Comparison of ENCODE assay signal across 15 cellular contexts in the genomic region with DNA sequence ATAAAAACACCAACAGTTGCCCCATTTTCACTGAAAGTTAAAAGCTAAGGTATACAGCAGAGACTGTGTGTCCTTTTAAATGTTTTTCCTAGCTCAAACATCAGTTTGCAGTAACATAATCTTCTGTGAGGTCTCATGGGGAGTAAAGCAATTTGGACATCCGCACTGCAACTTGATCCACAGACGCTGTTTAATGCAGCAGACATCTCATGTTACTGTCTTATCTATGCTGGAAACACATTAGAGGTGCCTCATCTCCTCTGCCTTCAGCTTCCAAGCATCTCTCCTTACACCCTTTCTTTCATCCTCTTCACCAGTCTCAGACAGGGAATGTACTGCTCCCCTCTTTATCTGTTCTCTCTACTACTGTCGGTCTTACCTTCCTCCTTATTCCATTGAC. TPM values are rescaled to one million over a fixed set of nuclear protein-coding genes. Genes with fewer than 3 reads are reported as not detected.
DNase-seq lines count a peak whose midpoint lies in the region; ATAC-seq, FAIRE-seq and TF ChIP-seq lines count a peak whose summit lies in the region.
"Had no signal": no experiment of that assay in that cellular context is flagged by ENCODE, and none has a peak within 500 bp of the region (broad histone marks: within the 10 kb centered on the region; RNA-seq: fewer than 3 reads in every experiment).

No MANE protein-coding gene starts in this region.

- H3K4me2 ChIP-seq in keratinocyte (ENCODE audit: control insufficient read depth, extremely low read depth, insufficient read depth, low read depth, low read length) = peak overlapping the region; percentile 61

- H3K27me3 ChIP-seq in adipocyte (replicated peaks; ENCODE audit: control insufficient read depth, insufficient read depth, low read length) = no peaks in the 10 kb centered on the region
- no peaks in the 10 kb centered on the region for H3K27me3 ChIP-seq in keratinocyte (ENCODE audit: control insufficient read depth, extremely low read depth, insufficient read depth, low read length)
- H3K27me3 ChIP-seq: ovary had no signal

- H3K27me3 Mint-ChIP-seq in stimulated activated naive CD8-positive, alpha-beta T cell treated with anti-CD3 and anti-CD28 coated beads, Interleukin-15, amount 100 ng/mL, for 72 hours = peaks cover 17% of the 10 kb centered on the region

- no peak for TF ChIP-seq CTCF in AG10803 (conservative IDR thresholded peaks at IDR 0.05; ENCODE audit: low read length)
- no peak for TF ChIP-seq CTCF in keratinocyte (optimal IDR thresholded peaks at IDR 0.05 in 1 of 3, IDR thresholded peaks at IDR 0.05 in 1 of 3, conservative IDR thresholded peaks at IDR 0.05 in 1 of 3; ENCODE audit: extremely low read depth in 1 of 3, insufficient read depth in 2 of 3, low read length in 3 of 3)
- no peak for TF ChIP-seq CTCF in GM10266 (IDR thresholded peaks at IDR 0.05; ENCODE audit: control insufficient read depth, insufficient read depth, low read depth, missing control alignments)

- H3K4me3 ChIP-seq in AG10803 (ENCODE audit: low read length) = no peak overlapping the region
- no peak overlapping the region for H3K4me3 ChIP-seq in adipocyte (ENCODE audit: low read length)
- H3K4me3 ChIP-seq in keratinocyte (ENCODE audit: control insufficient read depth in 2 of 3, extremely low read depth in 1 of 3, insufficient read depth in 2 of 3, low read depth in 1 of 3, low read length in 3 of 3) = no peak overlapping the region
- H3K4me3 ChIP-seq: ovary had no signal

- H3K9me3 ChIP-seq in adipocyte (ENCODE audit: control insufficient read depth, low read length) (no peaks in the 10 kb centered on the region), keratinocyte (ENCODE audit: control insufficient read depth, low read depth, low read length) (no peaks in the 10 kb centered on the region)
- H3K9me3 ChIP-seq: ovary had no signal

- no peaks in the 10 kb centered on the region for H3K36me3 ChIP-seq in adipocyte (ENCODE audit: control insufficient read depth, insufficient read depth, low read length, severe bottlenecking)
- no peaks in the 10 kb centered on the region for H3K36me3 ChIP-seq in keratinocyte (ENCODE audit: control insufficient read depth in 2 of 2, extremely low read depth in 1 of 2, insufficient read depth in 2 of 2, low read length in 2 of 2)
- H3K36me3 ChIP-seq: ovary had no signal

- H3K9ac ChIP-seq in adipocyte (ENCODE audit: low read length) (no peak overlapping the region), keratinocyte (ENCODE audit: control insufficient read depth, extremely low read depth, insufficient read depth, low read length) (no peak overlapping the region)

- no peaks in the 10 kb centered on the region for H4K20me1 ChIP-seq in keratinocyte (ENCODE audit: control insufficient read depth, extremely low read depth, insufficient read depth, low read length)

- no peak for ATAC-seq in stimulated activated naive CD8-positive, alpha-beta T cell treated with anti-CD3 and anti-CD28 coated beads, Interleukin-15, amount 100 ng/mL, for 72 hours
- no peak for ATAC-seq in GM19463 (IDR thresholded peaks at IDR 0.05; ENCODE audit: unreplicated experiment)
- ATAC-seq: left lobe of liver, T-cell had no signal

- dilution Hi-C loops in keratinocyte (cut with MboI; ENCODE audit: extremely low pct_ligation_motif_present, low sequenced_read_pairs) = no loop called here

- H3K4me3 Mint-ChIP-seq in stimulated activated naive CD8-positive, alpha-beta T cell treated with anti-CD3 and anti-CD28 coated beads, Interleukin-15, amount 100 ng/mL, for 72 hours = no peak overlapping the region
- H3K4me3 Mint-ChIP-seq: activated CD8-positive, alpha-beta T cell treated with anti-CD3 and anti-CD28 coated beads for 36 hours; B cell; T-cell had no signal

- no peaks in the 10 kb centered on the region for H3K9me3 Mint-ChIP-seq in stimulated activated naive CD8-positive, alpha-beta T cell treated with anti-CD3 and anti-CD28 coated beads, Interleukin-15, amount 100 ng/mL, for 72 hours
- H3K9me3 Mint-ChIP-seq: activated CD8-positive, alpha-beta T cell treated with anti-CD3 and anti-CD28 coated beads for 36 hours; T-cell had no signal

- H2AFZ ChIP-seq in keratinocyte (ENCODE audit: control insufficient read depth, low read length) = no peak overlapping the region

- DNase-seq in AG10803 (ENCODE audit: low read depth) (peak; percentile 2), NCI-H1930 (lab: John Stamatoyannopoulos, UW) (peak; percentile 5 to 22), adipocyte (ENCODE audit: low read depth) (peak; percentile 67), keratinocyte (ENCODE audit: low read depth, low spot score) (no peak), HUDEP-2 (lab: John Stamatoyannopoulos, UW; ENCODE audit: unreplicated experiment in 76 of 76) (no peak), GM10266 (ENCODE audit: extremely low spot score) (no peak)
- DNase-seq in stimulated activated naive CD8-positive, alpha-beta T cell treated with anti-CD3 and anti-CD28 coated beads, Interleukin-15, amount 100 ng/mL, for 72 hours = no peak
- DNase-seq: activated CD8-positive, alpha-beta T cell treated with anti-CD3 and anti-CD28 coated beads for 36 hours; NCI-H446; ovary; T-cell had no signal

- H3K79me2 ChIP-seq in keratinocyte (ENCODE audit: control insufficient read depth, insufficient read depth, low read length) = no peaks in the 10 kb centered on the region

- no peak overlapping the region for H3K27ac Mint-ChIP-seq in stimulated activated naive CD8-positive, alpha-beta T cell treated with anti-CD3 and anti-CD28 coated beads, Interleukin-15, amount 100 ng/mL, for 72 hours
- H3K27ac Mint-ChIP-seq: activated CD8-positive, alpha-beta T cell treated with anti-CD3 and anti-CD28 coated beads for 36 hours; B cell; T-cell had no signal

- no peaks in the 10 kb centered on the region for H3K9me1 ChIP-seq in keratinocyte (ENCODE audit: control insufficient read depth, extremely low read depth, insufficient read depth, low read length)

- FAIRE-seq in keratinocyte (lab: Jason Lieb, UNC) = no peak
- FAIRE-seq: endothelial cell of umbilical vein had no signal

- H3K27ac ChIP-seq in keratinocyte (ENCODE audit: control insufficient read depth, insufficient read depth, low read length) = peak overlapping the region; percentile 36
- H3K27ac ChIP-seq: ovary had no signal

- H3K4me1 Mint-ChIP-seq in stimulated activated naive CD8-positive, alpha-beta T cell treated with anti-CD3 and anti-CD28 coated beads, Interleukin-15, amount 100 ng/mL, for 72 hours = no peaks in the 10 kb centered on the region
- H3K4me1 Mint-ChIP-seq: B cell, T-cell had no signal

- peaks cover 10% of the 10 kb centered on the region for H3K4me1 ChIP-seq in adipocyte (ENCODE audit: control insufficient read depth, insufficient read depth, low read length)
- H3K4me1 ChIP-seq in keratinocyte (ENCODE audit: control insufficient read depth, extremely low read depth, insufficient read depth, low read length) = peaks cover 24% of the 10 kb centered on the region

RNA-seq across cellular contexts. Expression of a gene that starts 53.7 kb away (rescaled TPM):
- 15.1 to 28.9 TPM (median 22.0 TPM) in 3 replicates for polyA plus RNA-seq in keratinocyte
- polyA plus RNA-seq in keratinocyte (2011; ENCODE audit: low read depth) = 75.5 TPM
- 8.7 and 17.7 TPM in 2 replicates for polyA plus RNA-seq in keratinocyte (2011; cell fraction: cytosol; rRNA removed)
- 23.1 and 28.4 TPM in 2 replicates for polyA plus RNA-seq in keratinocyte (2011; cell fraction: nucleus; rRNA removed)
- polyA plus RNA-seq in keratinocyte (2012; ENCODE audit: low replicate concordance) = 23.9 and 26.0 TPM in 2 replicates
- polyA minus RNA-seq in keratinocyte = 17.8 to 50.6 TPM (median 22.8 TPM) in 3 replicates
- 16.5 TPM for polyA minus RNA-seq in keratinocyte (2011; cell fraction: cytosol; rRNA and poly(A)+ RNA removed)
- 40.6 and 68.4 TPM in 2 replicates for polyA minus RNA-seq in keratinocyte (2011; cell fraction: nucleus; rRNA and poly(A)+ RNA removed)

Comparison
In these comparisons a context has a peak if more than half of its experiments do, and no peak if none do; other contexts are left out.
1. DNase-seq: peak in AG10803 (single experiment), NCI-H1930 (2 of 2) and adipocyte (single experiment); none in keratinocyte (single experiment), HUDEP-2 (0 of 76), GM10266 (single experiment) and stimulated activated naive CD8-positive, alpha-beta T cell treated with anti-CD3 and anti-CD28 coated beads, Interleukin-15, amount 100 ng/mL, for 72 hours (0 of 2).